Comparison of ENCODE assay signal across 8 cellular contexts in the genomic region with DNA sequence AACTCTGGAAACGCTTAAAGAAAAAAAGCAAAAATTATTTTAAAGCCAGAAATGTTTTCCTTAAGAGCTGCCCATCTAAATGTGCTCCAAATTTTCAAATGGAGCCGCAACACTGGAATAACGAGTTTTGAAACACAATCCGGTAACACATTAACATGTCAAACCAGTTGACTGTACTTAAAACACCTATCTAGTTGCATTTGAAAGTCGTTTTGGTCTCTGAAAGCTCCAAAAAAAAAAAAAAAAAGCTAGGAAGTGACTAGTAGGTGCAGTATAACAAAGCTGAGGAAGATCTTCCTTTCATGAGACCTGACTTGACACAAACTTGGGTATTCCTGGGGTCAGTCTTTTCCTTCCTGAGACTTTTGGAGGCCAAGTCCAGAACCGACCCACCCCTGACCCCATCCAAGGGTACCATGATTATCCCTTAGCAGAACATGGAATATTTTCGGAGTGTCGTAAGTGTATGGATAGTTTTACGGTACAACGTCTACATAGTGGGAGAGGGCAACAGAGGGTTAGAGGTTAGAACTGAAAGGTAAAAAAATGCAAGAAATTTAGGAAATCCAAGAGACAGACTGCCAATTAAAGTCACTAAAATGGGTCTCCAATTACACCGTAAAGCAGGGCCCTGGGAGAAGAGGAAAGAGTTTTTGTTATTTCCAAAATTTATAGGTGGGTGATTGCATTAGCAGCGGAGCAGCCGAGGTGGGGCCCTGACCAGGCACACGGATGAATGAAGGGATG. TPM values are rescaled to one million over a fixed set of nuclear protein-coding genes. Genes with fewer than 3 reads are reported as not detected.
DNase-seq lines count a peak whose midpoint lies in the region; ATAC-seq and TF ChIP-seq lines count a peak whose summit lies in the region.

No MANE protein-coding gene starts in this region.

- CTCF ChIA-PET in Calu3 (lab: Charles Lee) = interaction anchor here (0.7 to 1.3 kb wide), 3 partner anchors 18 to 273 kb away, joined by 3 to 5 read pairs (median 3); no protein-coding TSS in a partner anchor

- no peaks in the 10 kb centered on the region for H3K9me3 Mint-ChIP-seq in Calu3 (ENCODE audit: low read depth, unreplicated experiment)

- H3K27me3 Mint-ChIP-seq in Calu3 (ENCODE audit: unreplicated experiment) = no peaks in the 10 kb centered on the region

- BruUV-seq in Calu3 (replicated peaks; lab: Mats Ljungman, UMichigan) = TSS peak; percentile 62

- intact Hi-C loops in Calu3 (cut with micrococcal nuclease; ENCODE audit: unreplicated experiment) = loop anchor here (5.0 kb wide), 1 partner anchor 206 kb away; no protein-coding TSS in a partner anchor

- H3K4me3 Mint-ChIP-seq in Calu3 (ENCODE audit: low read depth, unreplicated experiment) = no peak overlapping the region

- DNase-seq in Calu3 (peak; percentile 38), NCI-H2171 (lab: John Stamatoyannopoulos, UW) (peak; percentile 0), epithelial cell of esophagus (ENCODE audit: low read depth) (peak; percentile 62), putamen (ENCODE audit: low spot score) (peak; percentile 21), HCEC 1CT (no peak), NCI-H2196 treated with DMSO at 0.1 percent for 48 hours (lab: John Stamatoyannopoulos, UW; ENCODE audit: unreplicated experiment) (no peak), NCI-H1930 (lab: John Stamatoyannopoulos, UW) (no peak)

- peak; percentile 2 for ATAC-seq in GM21528 (IDR thresholded peaks at IDR 0.05; ENCODE audit: low FRiP score, unreplicated experiment)

- no peak for TF ChIP-seq CTCF in Calu3 (IDR thresholded peaks at IDR 0.05; ENCODE audit: unreplicated experiment)
- no peak for TF ChIP-seq CTCF in epithelial cell of esophagus (IDR thresholded peaks at IDR 0.05; ENCODE audit: insufficient read depth, low read depth, low read length, missing control alignments)

- peaks cover 14% of the 10 kb centered on the region for H3K36me3 Mint-ChIP-seq in Calu3 (ENCODE audit: insufficient read depth, unreplicated experiment)

- H3K4me1 Mint-ChIP-seq in Calu3 (ENCODE audit: low read depth, unreplicated experiment) = peaks cover 17% of the 10 kb centered on the region

- peak overlapping the region; percentile 87 for H3K4me3 ChIP-seq in epithelial cell of esophagus (ENCODE audit: low read length)

- no peak overlapping the region for H3K27ac Mint-ChIP-seq in Calu3 (ENCODE audit: unreplicated experiment)

RNA-seq across cellular contexts. Expression of a gene that starts 0.8 kb away (rescaled TPM):
- 30.0 and 40.3 TPM in 2 replicates for total RNA-seq in Calu3 (2022)

Comparison
In these comparisons a context has a peak if more than half of its experiments do, and no peak if none do; other contexts are left out.
1. DNase-seq: peak in Calu3 (single experiment), NCI-H2171 (single experiment), epithelial cell of esophagus (single experiment) and putamen (single experiment); none in HCEC 1CT (single experiment), NCI-H2196 treated with DMSO at 0.1 percent for 48 hours (single experiment) and NCI-H1930 (0 of 2).